8 cellular contexts compared by ENCODE assay signal in the genomic region with DNA sequence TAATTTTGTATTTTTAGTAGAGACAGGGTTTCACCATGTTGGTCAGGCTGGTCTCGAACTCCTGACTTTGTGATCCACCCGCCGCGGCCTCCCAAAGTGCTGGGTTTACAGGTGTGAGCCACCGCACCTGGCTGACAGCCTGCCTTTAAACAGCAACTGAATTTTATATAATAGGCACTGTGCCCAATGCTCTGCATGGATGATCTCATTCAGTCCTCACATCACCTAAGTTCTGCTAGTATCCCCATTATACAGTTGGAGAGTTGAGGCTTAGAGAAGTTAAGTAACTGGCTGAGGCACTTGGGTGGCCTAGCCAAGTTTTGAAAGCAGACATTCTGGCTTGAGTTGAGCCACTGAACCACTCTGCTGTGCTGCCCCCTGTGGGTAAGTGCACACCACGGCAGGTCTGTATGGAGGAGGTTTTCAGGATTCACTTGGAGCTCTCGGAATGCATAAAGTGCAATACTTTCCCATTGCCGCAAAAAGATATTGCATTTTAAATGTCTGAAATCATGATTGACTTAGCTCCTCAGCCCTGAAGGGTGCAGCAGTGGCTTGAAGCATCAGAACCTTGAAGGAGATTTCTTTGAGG.
DNase-seq lines count a peak whose midpoint lies in the region; ATAC-seq, FAIRE-seq and TF ChIP-seq lines count a peak whose summit lies in the region.

No MANE protein-coding gene starts in this region.

- no peak overlapping the region for H3K9ac ChIP-seq in astrocyte (ENCODE audit: low read length)
- no peak overlapping the region for H3K9ac ChIP-seq in liver (ENCODE audit: low read depth in 1 of 2, low read length in 2 of 2)

- H3K9me3 Mint-ChIP-seq in astrocyte (ENCODE audit: unreplicated experiment) = peaks cover 1% of the 10 kb centered on the region

- no peak for ATAC-seq in HG03571 (IDR thresholded peaks at IDR 0.05; ENCODE audit: unreplicated experiment)

- 92% methylated on average over 8 of the region's 8 CpGs for WGBS in liver

- TF ChIP-seq CTCF in astrocyte (IDR thresholded peaks at IDR 0.05; ENCODE audit: insufficient read depth, low read depth, low read length) (peak; percentile 42), liver (IDR thresholded peaks at IDR 0.05; ENCODE audit: low read depth, low read length, missing input control) (peak; percentile 31)

- H3K27ac ChIP-seq in astrocyte (ENCODE audit: low read depth, low read length) (no peak overlapping the region), liver (ENCODE audit: low read depth in 1 of 2, low read length in 2 of 2) (peak overlapping the region; percentile 11 to 71)
- H3K27ac ChIP-seq in effector memory CD4-positive, alpha-beta T cell (ENCODE audit: insufficient read depth, low read length, poor library complexity, severe bottlenecking) = no peak overlapping the region

- H3K36me3 Mint-ChIP-seq in astrocyte (ENCODE audit: low read depth, unreplicated experiment) = peaks cover 9% of the 10 kb centered on the region

- H3K4me1 ChIP-seq in astrocyte (ENCODE audit: insufficient read depth, low read length) (no peaks in the 10 kb centered on the region), liver (ENCODE audit: control insufficient read depth in 4 of 4, insufficient read depth in 4 of 4, low read length in 3 of 4) (no peaks in the 10 kb centered on the region)
- H3K4me1 ChIP-seq in effector memory CD4-positive, alpha-beta T cell (ENCODE audit: control insufficient read depth, insufficient read depth, low read length, poor library complexity, severe bottlenecking) = no peaks in the 10 kb centered on the region

- peaks cover 19% of the 10 kb centered on the region for H4K20me1 ChIP-seq in astrocyte (ENCODE audit: insufficient read depth, low read length)

- TF ChIP-seq RAD21 in liver (IDR thresholded peaks at IDR 0.05) = peak; percentile 53 to 74

- no peak overlapping the region for H3K4me2 ChIP-seq in astrocyte (ENCODE audit: low read length)

- no peaks in the 10 kb centered on the region for H3K79me2 ChIP-seq in astrocyte (ENCODE audit: insufficient read depth, low read length)

- H3K4me1 Mint-ChIP-seq in astrocyte (ENCODE audit: low read depth, unreplicated experiment) = peaks cover 11% of the 10 kb centered on the region

- H3K27ac Mint-ChIP-seq in astrocyte (ENCODE audit: unreplicated experiment) = no peak overlapping the region

- no peak overlapping the region for H3K4me3 Mint-ChIP-seq in astrocyte (ENCODE audit: unreplicated experiment)

- H3K36me3 ChIP-seq in astrocyte (ENCODE audit: insufficient read depth, low read length) (no peaks in the 10 kb centered on the region), liver (ENCODE audit: control insufficient read depth in 4 of 4, insufficient read depth in 3 of 4, low read depth in 1 of 4, low read length in 3 of 4) (no peaks in the 10 kb centered on the region)
- no peaks in the 10 kb centered on the region for H3K36me3 ChIP-seq in effector memory CD4-positive, alpha-beta T cell (ENCODE audit: control insufficient read depth, insufficient read depth, low read length)

- H3K27me3 Mint-ChIP-seq in astrocyte (ENCODE audit: low read depth, unreplicated experiment) = no peaks in the 10 kb centered on the region

- H2AFZ ChIP-seq in astrocyte (ENCODE audit: low read depth, low read length) = no peak overlapping the region

- H3K9me3 ChIP-seq in astrocyte (ENCODE audit: insufficient read depth, low read depth, low read length) = no peaks in the 10 kb centered on the region
- peaks cover 0 to 2% (median 0%) of the 10 kb centered on the region in 4 donors for H3K9me3 ChIP-seq in liver (ENCODE audit: control insufficient read depth in 4 of 4, low read length in 3 of 4)
- H3K9me3 ChIP-seq in effector memory CD4-positive, alpha-beta T cell (ENCODE audit: control insufficient read depth, low read length) = no peaks in the 10 kb centered on the region

- FAIRE-seq in astrocyte (lab: Jason Lieb, UNC) = no peak

- no peak overlapping the region for H3K4me3 ChIP-seq in astrocyte (ENCODE audit: insufficient read depth, low read depth, low read length)
- H3K4me3 ChIP-seq in liver (ENCODE audit: low read depth in 1 of 3, low read length in 3 of 3) = no peak overlapping the region
- no peak overlapping the region for H3K4me3 ChIP-seq in effector memory CD4-positive, alpha-beta T cell (ENCODE audit: insufficient read depth, low read depth, low read length, poor library complexity, severe bottlenecking)

- H3K27me3 ChIP-seq in astrocyte (ENCODE audit: insufficient read depth, low read length) (no peaks in the 10 kb centered on the region), liver (ENCODE audit: control insufficient read depth in 4 of 4, insufficient read depth in 4 of 4, low read length in 3 of 4) (no peaks in the 10 kb centered on the region)
- no peaks in the 10 kb centered on the region for H3K27me3 ChIP-seq in effector memory CD4-positive, alpha-beta T cell (replicated peaks; ENCODE audit: control insufficient read depth, insufficient read depth, low read length, poor library complexity, severe bottlenecking)

- DNase-seq in COR-L47 (lab: John Stamatoyannopoulos, UW) (peak; percentile 24), HT1080 (ENCODE audit: low read depth) (peak; percentile 21), astrocyte (ENCODE audit: low read depth) (no peak), GDM1 (lab: John Stamatoyannopoulos, UW) (no peak)
- no peak for DNase-seq in activated CD4-positive, alpha-beta T cell treated with anti-CD3 and anti-CD28 coated beads, Interleukin-2, amount 50 U/mL, for 4 hours
- DNase-seq in effector memory CD4-positive, alpha-beta T cell = no peak

TF ChIP-seq in liver, 16 proteins besides CTCF, POLR2A, EP300 and RAD21:
- TF ChIP-seq, protein P1, sequence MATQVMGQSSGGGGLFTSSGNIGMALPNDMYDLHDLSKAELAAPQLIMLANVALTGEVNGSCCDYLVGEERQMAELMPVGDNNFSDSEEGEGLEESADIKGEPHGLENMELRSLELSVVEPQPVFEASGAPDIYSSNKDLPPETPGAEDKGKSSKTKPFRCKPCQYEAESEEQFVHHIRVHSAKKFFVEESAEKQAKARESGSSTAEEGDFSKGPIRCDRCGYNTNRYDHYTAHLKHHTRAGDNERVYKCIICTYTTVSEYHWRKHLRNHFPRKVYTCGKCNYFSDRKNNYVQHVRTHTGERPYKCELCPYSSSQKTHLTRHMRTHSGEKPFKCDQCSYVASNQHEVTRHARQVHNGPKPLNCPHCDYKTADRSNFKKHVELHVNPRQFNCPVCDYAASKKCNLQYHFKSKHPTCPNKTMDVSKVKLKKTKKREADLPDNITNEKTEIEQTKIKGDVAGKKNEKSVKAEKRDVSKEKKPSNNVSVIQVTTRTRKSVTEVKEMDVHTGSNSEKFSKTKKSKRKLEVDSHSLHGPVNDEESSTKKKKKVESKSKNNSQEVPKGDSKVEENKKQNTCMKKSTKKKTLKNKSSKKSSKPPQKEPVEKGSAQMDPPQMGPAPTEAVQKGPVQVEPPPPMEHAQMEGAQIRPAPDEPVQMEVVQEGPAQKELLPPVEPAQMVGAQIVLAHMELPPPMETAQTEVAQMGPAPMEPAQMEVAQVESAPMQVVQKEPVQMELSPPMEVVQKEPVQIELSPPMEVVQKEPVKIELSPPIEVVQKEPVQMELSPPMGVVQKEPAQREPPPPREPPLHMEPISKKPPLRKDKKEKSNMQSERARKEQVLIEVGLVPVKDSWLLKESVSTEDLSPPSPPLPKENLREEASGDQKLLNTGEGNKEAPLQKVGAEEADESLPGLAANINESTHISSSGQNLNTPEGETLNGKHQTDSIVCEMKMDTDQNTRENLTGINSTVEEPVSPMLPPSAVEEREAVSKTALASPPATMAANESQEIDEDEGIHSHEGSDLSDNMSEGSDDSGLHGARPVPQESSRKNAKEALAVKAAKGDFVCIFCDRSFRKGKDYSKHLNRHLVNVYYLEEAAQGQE (IDR thresholded peaks at IDR 0.05) = no peak
- TF ChIP-seq, protein P2, sequence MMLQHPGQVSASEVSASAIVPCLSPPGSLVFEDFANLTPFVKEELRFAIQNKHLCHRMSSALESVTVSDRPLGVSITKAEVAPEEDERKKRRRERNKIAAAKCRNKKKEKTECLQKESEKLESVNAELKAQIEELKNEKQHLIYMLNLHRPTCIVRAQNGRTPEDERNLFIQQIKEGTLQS (IDR thresholded peaks at IDR 0.05) = no peak
- TF ChIP-seq RXRA (IDR thresholded peaks at IDR 0.05) (no peak), TAF1 (conservative IDR thresholded peaks at IDR 0.05) (no peak), HNF4A (conservative IDR thresholded peaks at IDR 0.05) (no peak), GABPA (IDR thresholded peaks at IDR 0.05 in 1 of 2, conservative IDR thresholded peaks at IDR 0.05 in 1 of 2) (no peak), NR2F2 (IDR thresholded peaks at IDR 0.05) (no peak)

Comparison
In these comparisons a context has a peak if more than half of its experiments do, and no peak if none do; other contexts are left out.
1. DNase-seq: peak in COR-L47 (single experiment) and HT1080 (single experiment); none in astrocyte (single experiment), GDM1 (single experiment), activated CD4-positive, alpha-beta T cell treated with anti-CD3 and anti-CD28 coated beads, Interleukin-2, amount 50 U/mL, for 4 hours (0 of 2) and effector memory CD4-positive, alpha-beta T cell (0 of 3).
2. H3K27ac ChIP-seq: peak in liver (2 of 2); none in astrocyte (single experiment) and effector memory CD4-positive, alpha-beta T cell (single experiment).